Comparison of ENCODE assay signal across 9 cellular contexts in genomic region chr6:2695464-2696095, GRCh38.
DNase-seq lines count a peak whose midpoint lies in the region; ATAC-seq lines count a peak whose summit lies in the region.
"Had no signal": no experiment of that assay in that cellular context is flagged by ENCODE, and none has a peak within 500 bp of the region (broad histone marks: within the 10 kb centered on the region; RNA-seq: fewer than 3 reads in every experiment).

No MANE protein-coding gene starts in this region.

- ATAC-seq in GM19463 (IDR thresholded peaks at IDR 0.05; ENCODE audit: unreplicated experiment): no peak

- DNase-seq in DMS53 (lab: John Stamatoyannopoulos, UW) (peak; percentile 48), DMS53 treated with DMSO at 0.1 percent for 48 hours (lab: John Stamatoyannopoulos, UW; ENCODE audit: unreplicated experiment) (no peak), NCI-H69 (lab: John Stamatoyannopoulos, UW) (peak; percentile 15), dedifferentiated amniotic fluid mesenchymal stem cell (ENCODE audit: extremely low spot score) (peak; percentile 43), pons (ENCODE audit: low spot score) (peak; percentile 63), NCI-H774 (lab: John Stamatoyannopoulos, UW) (no peak), anterior cingulate cortex (lab: John Stamatoyannopoulos, UW) (no peak)
- DNase-seq: stimulated activated naive B cell treated with anti-CD40 and anti-IgM and Interleukin-4, amounts not matched to agents 10 μg/mL and 1 μg/mL and 100 μg/mL, for 72 hours had no signal

Comparison
In these comparisons a context has a peak if more than half of its experiments do, and no peak if none do; other contexts are left out.
1. DNase-seq: peak in DMS53 (single experiment), NCI-H69 (single experiment), dedifferentiated amniotic fluid mesenchymal stem cell (single experiment) and pons (single experiment); none in DMS53 treated with DMSO at 0.1 percent for 48 hours (single experiment), NCI-H774 (single experiment) and anterior cingulate cortex (0 of 58).